ENCODE assay signal across 9 cellular contexts in genomic region chr6:55868910-55869479, GRCh38. TPM values are rescaled to one million over a fixed set of nuclear protein-coding genes. Genes with fewer than 3 reads are reported as not detected.
DNase-seq lines count a peak whose midpoint lies in the region; ATAC-seq, FAIRE-seq and TF ChIP-seq lines count a peak whose summit lies in the region.
"Had no signal": no experiment of that assay in that cellular context is flagged by ENCODE, and none has a peak within 500 bp of the region (broad histone marks: within the 10 kb centered on the region; RNA-seq: fewer than 3 reads in every experiment).

No MANE protein-coding gene starts in this region.

- no peak for TF ChIP-seq RAD21 in A549 (conservative IDR thresholded peaks at IDR 0.05 in 1 of 2, IDR thresholded peaks at IDR 0.05 in 1 of 2)

- H3K9me3 ChIP-seq in A549, result no peaks in the 10 kb centered on the region
- H3K9me3 ChIP-seq: neutrophil had no signal

- H3K4me1 Mint-ChIP-seq in activated T-helper 1 cell treated with anti-CD3 and anti-CD28 coated beads, Interleukin-12 subunit alpha, Interleukin-12 subunit beta, Interleukin-2, Interleukin-4 antibody, amounts not matched to agents 30 ng/mL and 10 ng/mL and 1 ng/mL, durations not matched to agents 14 hours and 24 hours and 36 hours (ENCODE audit: low read depth), result peaks cover 15% of the 10 kb centered on the region

- no peak for TF ChIP-seq POLR2A in A549 (IDR thresholded peaks at IDR 0.05; ENCODE audit: low read length)

- TF ChIP-seq EP300 in A549 (IDR thresholded peaks at IDR 0.05), result no peak

- no peak overlapping the region for H3K4me3 Mint-ChIP-seq in activated T-helper 1 cell treated with anti-CD3 and anti-CD28 coated beads, Interleukin-12 subunit alpha, Interleukin-12 subunit beta, Interleukin-2, Interleukin-4 antibody, amounts not matched to agents 30 ng/mL and 10 ng/mL and 1 ng/mL, durations not matched to agents 14 hours and 24 hours and 36 hours

- no peaks in the 10 kb centered on the region for H3K27me3 Mint-ChIP-seq in activated T-helper 1 cell treated with anti-CD3 and anti-CD28 coated beads, Interleukin-12 subunit alpha, Interleukin-12 subunit beta, Interleukin-2, Interleukin-4 antibody, amounts not matched to agents 30 ng/mL and 10 ng/mL and 1 ng/mL, durations not matched to agents 14 hours and 24 hours and 36 hours (ENCODE audit: insufficient read depth)

- H3K4me2 ChIP-seq in A549, result peak overlapping the region; percentile 59

- no peak overlapping the region for H3K27ac Mint-ChIP-seq in activated T-helper 1 cell treated with anti-CD3 and anti-CD28 coated beads, Interleukin-12 subunit alpha, Interleukin-12 subunit beta, Interleukin-2, Interleukin-4 antibody, amounts not matched to agents 30 ng/mL and 10 ng/mL and 1 ng/mL, durations not matched to agents 14 hours and 24 hours and 36 hours

- no peaks in the 10 kb centered on the region for H3K9me3 Mint-ChIP-seq in activated T-helper 1 cell treated with anti-CD3 and anti-CD28 coated beads, Interleukin-12 subunit alpha, Interleukin-12 subunit beta, Interleukin-2, Interleukin-4 antibody, amounts not matched to agents 30 ng/mL and 10 ng/mL and 1 ng/mL, durations not matched to agents 14 hours and 24 hours and 36 hours

- intact Hi-C loops in activated T-helper 1 cell treated with anti-CD3 and anti-CD28 coated beads, Interleukin-12 subunit alpha, Interleukin-12 subunit beta, Interleukin-2, Interleukin-4 antibody, amounts not matched to agents 30 ng/mL and 10 ng/mL and 1 ng/mL, durations not matched to agents 14 hours and 24 hours and 36 hours (cut with micrococcal nuclease), result no loop called here

- no peak overlapping the region for H3K4me3 ChIP-seq in A549

- FAIRE-seq in A549 (lab: Jason Lieb, UNC) (no peak), urothelium cell line (lab: Jason Lieb, UNC) (peak; percentile 97)

- peak overlapping the region in 1 of 2 experiments; percentile 26; a peak in 1 of 6 replicates for H3K27ac ChIP-seq in A549
- H3K27ac ChIP-seq: neutrophil had no signal

- peaks cover 20% of the 10 kb centered on the region; the same call in 2 of the 3 replicates for H3K4me1 ChIP-seq in A549

- POLR2A ChIA-PET in A549 (lab: Yijun Ruan, JAX), result no interaction called here

- DNase-seq in A549 (ENCODE audit: low read depth in 1 of 2, low spot score in 1 of 2), result peak in 1 of 2 experiments; percentile 50
- DNase-seq in activated T-helper 1 cell treated with anti-CD3 and anti-CD28 coated beads, Interleukin-12 subunit alpha, Interleukin-12 subunit beta, Interleukin-2, Interleukin-4 antibody, amounts not matched to agents 30 ng/mL and 10 ng/mL and 1 ng/mL, durations not matched to agents 14 hours and 24 hours and 36 hours (ENCODE audit: low spot score), result peak; percentile 10
- peak; percentile 82 for DNase-seq in urothelium cell line (ENCODE audit: low spot score)
- no peak for DNase-seq in AG20443 (ENCODE audit: low spot score)
- no peak for DNase-seq in RKO (ENCODE audit: low spot score)
- DNase-seq in NCI-H1930 (lab: John Stamatoyannopoulos, UW), result no peak

- peak in 1 of 2 experiments; percentile 58; a peak in 3 of 6 replicates for ATAC-seq in A549
- ATAC-seq in GM19328 (IDR thresholded peaks at IDR 0.05; ENCODE audit: unreplicated experiment), result peak; percentile 90
- peak; percentile 93 for ATAC-seq in HG03108 (IDR thresholded peaks at IDR 0.05; ENCODE audit: unreplicated experiment)

- CTCF ChIA-PET in A549 (lab: Yijun Ruan, JAX), result interaction anchor here (1.0 kb wide), 1 partner anchor 423 kb away, joined by 3 read pairs; no protein-coding TSS in a partner anchor

- no peaks in the 10 kb centered on the region for H3K36me3 Mint-ChIP-seq in activated T-helper 1 cell treated with anti-CD3 and anti-CD28 coated beads, Interleukin-12 subunit alpha, Interleukin-12 subunit beta, Interleukin-2, Interleukin-4 antibody, amounts not matched to agents 30 ng/mL and 10 ng/mL and 1 ng/mL, durations not matched to agents 14 hours and 24 hours and 36 hours (ENCODE audit: low read depth)

- no peak for TF ChIP-seq CTCF in A549 (IDR thresholded peaks at IDR 0.05)

- 28% methylated on average over 5 of the region's 5 CpGs for WGBS in A549 (ENCODE audit: missing lambda C conversion rate)

TF ChIP-seq in A549, 52 proteins besides CTCF, POLR2A, EP300 and RAD21:
- TF ChIP-seq GATA3 (IDR thresholded peaks at IDR 0.05; ENCODE audit: borderline replicate concordance), result peak; percentile 7; the same call in 1 of the 2 replicates
- no peak for TF ChIP-seq BHLHE40 (IDR thresholded peaks at IDR 0.05; ENCODE audit: low read depth, low read length)

RNA-seq across cellular contexts. Expression of gene BMP5, which starts 6.4 kb away (rescaled TPM):
- 0.09 and 0.12 TPM in 2 replicates for polyA plus RNA-seq in A549 (2011; rRNA removed)
- polyA plus RNA-seq in A549 (2012; cell fraction: cytosol; rRNA removed), result 0.01 TPM in 1 of 2 replicates, not detected in the other
- polyA plus RNA-seq in A549 (2012; cell fraction: nucleus; rRNA removed), result 0.01 TPM in 1 of 2 replicates, not detected in the other
- polyA plus RNA-seq in A549 (2017; fragmentation: RNase III; extraction: RNeasy Plus Mini Kit Qiagen cat#74134 plus additional on column Dnase treatment), result 0.03 to 0.04 TPM (median 0.04 TPM) in 3 replicates
- 0.04 and 0.10 TPM in 2 replicates for polyA minus RNA-seq in A549 (2011; rRNA and poly(A)+ RNA removed)
- total RNA-seq in activated T-helper 1 cell treated with anti-CD3 and anti-CD28 coated beads, Interleukin-12 subunit alpha, Interleukin-12 subunit beta, Interleukin-2, Interleukin-4 antibody, amounts not matched to agents 30 ng/mL and 10 ng/mL and 1 ng/mL, durations not matched to agents 14 hours and 24 hours and 36 hours, result not detected in 2 replicates

Comparison
In these comparisons a context has a peak if more than half of its experiments do, and no peak if none do; other contexts are left out.
1. DNase-seq: peak in activated T-helper 1 cell treated with anti-CD3 and anti-CD28 coated beads, Interleukin-12 subunit alpha, Interleukin-12 subunit beta, Interleukin-2, Interleukin-4 antibody, amounts not matched to agents 30 ng/mL and 10 ng/mL and 1 ng/mL, durations not matched to agents 14 hours and 24 hours and 36 hours (single experiment) and urothelium cell line (single experiment); none in AG20443 (single experiment), RKO (single experiment) and NCI-H1930 (0 of 2).